ENCODE assay signal across 1 cellular context in genomic region chr17:74864866-74865395, GRCh38.
TF ChIP-seq lines count a peak whose summit lies in the region.

No MANE protein-coding gene starts in this region.

TF ChIP-seq in GM12878, 131 proteins besides CTCF, POLR2A, EP300 and RAD21:
- no peak for TF ChIP-seq ASH2L (IDR thresholded peaks at IDR 0.05; ENCODE audit: borderline replicate concordance, low read depth)
- TF ChIP-seq YY1 (IDR thresholded peaks at IDR 0.05; ENCODE audit: low read depth, low read length) = peak; percentile 79
- TF ChIP-seq SIX5 (IDR thresholded peaks at IDR 0.05; ENCODE audit: low read depth, low read length, severe bottlenecking) = no peak
- no peak for TF ChIP-seq ZSCAN29 (IDR thresholded peaks at IDR 0.05)
- no peak for TF ChIP-seq ZBED1 (IDR thresholded peaks at IDR 0.05; ENCODE audit: borderline replicate concordance)
- peak; percentile 48; the same call in 1 of the 2 replicates for TF ChIP-seq RB1 (IDR thresholded peaks at IDR 0.05; ENCODE audit: borderline replicate concordance)
- TF ChIP-seq HDGF (IDR thresholded peaks at IDR 0.05) = 0 out of 2 replicates have a peak, but pooled peaks have one; percentile 54
- TF ChIP-seq ZNF207 (IDR thresholded peaks at IDR 0.05; ENCODE audit: borderline replicate concordance) = 0 out of 2 replicates have a peak, but pooled peaks have one; percentile 37
- TF ChIP-seq USF1 (IDR thresholded peaks at IDR 0.05; ENCODE audit: borderline replicate concordance, extremely low read length, insufficient read depth, low read depth, low read length) = no peak
- TF ChIP-seq PAX5 (IDR thresholded peaks at IDR 0.05; ENCODE audit: borderline replicate concordance, low read depth, low read length) = no peak
- no peak for TF ChIP-seq ELK1 (IDR thresholded peaks at IDR 0.05; ENCODE audit: low read depth, low read length)
- TF ChIP-seq ZNF24 (IDR thresholded peaks at IDR 0.05) = no peak
- no peak for TF ChIP-seq EZH2 (IDR thresholded peaks at IDR 0.05; ENCODE audit: borderline replicate concordance, control insufficient read depth, low read depth, low read length)
- peak; percentile 86 for TF ChIP-seq SMC3 (IDR thresholded peaks at IDR 0.05; ENCODE audit: borderline replicate concordance, low read length)
- peak; percentile 35 for TF ChIP-seq RELA (IDR thresholded peaks at IDR 0.05; ENCODE audit: borderline replicate concordance, partially characterized antibody)
